In the genomic region with DNA sequence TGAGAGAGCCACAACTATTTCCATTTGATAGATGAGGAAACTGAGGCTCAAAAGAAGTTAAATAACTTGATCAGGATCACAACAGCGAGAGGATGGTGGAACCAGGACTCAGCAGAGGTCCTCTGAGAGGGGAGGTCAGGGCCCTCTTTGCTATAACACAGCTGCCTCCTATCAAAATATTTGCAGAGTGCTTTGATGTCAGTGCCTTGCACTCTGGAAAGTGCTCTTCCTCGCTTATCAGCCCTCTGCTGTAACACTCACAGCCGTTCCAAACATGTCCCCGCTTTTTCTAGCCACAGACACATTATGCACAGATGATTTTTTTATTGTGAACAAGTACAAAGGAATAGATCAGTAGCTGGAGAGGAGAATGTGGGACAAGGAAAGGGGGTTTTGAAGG, we compare ENCODE assay signal across 16 cellular contexts.
DNase-seq lines count a peak whose midpoint lies in the region; ATAC-seq, FAIRE-seq and TF ChIP-seq lines count a peak whose summit lies in the region.
"Had no signal": no experiment of that assay in that cellular context is flagged by ENCODE, and none has a peak within 500 bp of the region (broad histone marks: within the 10 kb centered on the region; RNA-seq: fewer than 3 reads in every experiment).

No MANE protein-coding gene starts in this region.

- DNase-seq in NCI-H748 (lab: John Stamatoyannopoulos, UW; ENCODE audit: unreplicated experiment) (peak; percentile 12), NCI-H748 treated with DMSO at 0.1 percent for 48 hours (lab: John Stamatoyannopoulos, UW) (no peak), Panc1 (ENCODE audit: low read depth, low spot score) (no peak), HepG2 (ENCODE audit: low spot score) (peak; percentile 53), prostate gland (ENCODE audit: low spot score) (no peak), ascending aorta (ENCODE audit: low spot score in 2 of 2) (no peak)
- DNase-seq in activated CD8-positive, alpha-beta memory T cell treated with anti-CD3 and anti-CD28 coated beads, Interleukin-2, amount 50 U/mL, for 48 hours: no peak
- DNase-seq: CD8-positive, alpha-beta T cell; COR-L47; GOT3; HFFc6 had no signal

- TF ChIP-seq CTCF in Panc1 (IDR thresholded peaks at IDR 0.05): no peak
- no peak for TF ChIP-seq CTCF in HepG2 (CRISPR knock-in tag; IDR thresholded peaks at IDR 0.05)
- no peak for TF ChIP-seq CTCF in prostate gland (IDR thresholded peaks at IDR 0.05)
- no peak for TF ChIP-seq CTCF in ascending aorta (IDR thresholded peaks at IDR 0.05)

- 4% methylated on average over 4 of the region's 4 CpGs for WGBS in HepG2 (ENCODE audit: low lambda C conversion rate)
- 77% methylated on average over 4 of the region's 4 CpGs for WGBS in prostate gland

- H3K27ac ChIP-seq in Panc1 (ENCODE audit: low read length): peak overlapping the region; percentile 66; the same call in 1 of the 2 replicates
- H3K27ac ChIP-seq in HepG2 (ENCODE audit: extremely low read length, insufficient read depth, low read length): peak overlapping the region; percentile 75
- no peak overlapping the region for H3K27ac ChIP-seq in prostate gland
- H3K27ac ChIP-seq in ascending aorta: peak overlapping the region in 1 of 2 donors; percentile 17
- H3K27ac ChIP-seq: 22Rv1, HL-60 had no signal

- H2AFZ ChIP-seq in HepG2 (ENCODE audit: low read length): no peak overlapping the region

- TF ChIP-seq EP300 in HepG2 (IDR thresholded peaks at IDR 0.05; ENCODE audit: low read depth in 2 of 2, low read length in 2 of 2) (peak in 1 of 2 experiments; percentile 59; a peak in 1 of 4 replicates), HepG2 (CRISPR knock-in tag; IDR thresholded peaks at IDR 0.05; ENCODE audit: borderline replicate concordance) (no peak)

- H3K4me3 ChIP-seq in Panc1 (ENCODE audit: low read depth in 2 of 2, low read length in 2 of 2) (no peak overlapping the region), HepG2 (replicated peaks in 1 of 3; ENCODE audit: insufficient read depth in 1 of 3, low read depth in 2 of 3, low read length in 3 of 3) (peak overlapping the region in 1 of 3 experiments; percentile 25; a peak in 1 of 6 replicates), prostate gland (no peak overlapping the region), ascending aorta (no peak overlapping the region)
- H3K4me3 ChIP-seq: HAP-1, K562 had no signal

- CTCF ChIA-PET in Panc1 (lab: Charles Lee): no interaction called here
- CTCF ChIA-PET in HepG2 (lab: Yijun Ruan, JAX; ENCODE audit: low intra/inter-chr PET ratio, low total read pairs): no interaction called here

- TF ChIP-seq RAD21 in HepG2 (CRISPR knock-in tag; IDR thresholded peaks at IDR 0.05): no peak

- peak overlapping the region; percentile 85 for H3K4me2 ChIP-seq in HepG2 (ENCODE audit: low read depth, low read length)

- H3K9me3 ChIP-seq in Panc1 (ENCODE audit: control insufficient read depth, insufficient read depth, low read depth, low read length) (no peaks in the 10 kb centered on the region), HepG2 (ENCODE audit: low read length) (no peaks in the 10 kb centered on the region), prostate gland (no peaks in the 10 kb centered on the region), ascending aorta (no peaks in the 10 kb centered on the region)
- H3K9me3 ChIP-seq: HAP-1 had no signal

- TF ChIP-seq POLR2A in HepG2 (IDR thresholded peaks at IDR 0.05; ENCODE audit: insufficient read depth in 1 of 2, low read depth in 2 of 2, low read length in 2 of 2): no peak
- TF ChIP-seq POLR2A in prostate gland (IDR thresholded peaks at IDR 0.05): no peak

- peaks cover 8% of the 10 kb centered on the region for H3K4me1 ChIP-seq in Panc1 (ENCODE audit: control insufficient read depth, insufficient read depth, low read length)
- H3K4me1 ChIP-seq in HepG2 (ENCODE audit: insufficient read depth, low read length): peaks cover 71% of the 10 kb centered on the region
- H3K4me1 ChIP-seq in prostate gland (replicated peaks): no peaks in the 10 kb centered on the region
- peaks cover 0 to 15% of the 10 kb centered on the region in 2 donors for H3K4me1 ChIP-seq in ascending aorta
- H3K4me1 ChIP-seq: HAP-1 had no signal

- in situ Hi-C loops in Panc1 (cut with HindIII; ENCODE audit: low pct_unique_long_range_greater_than_20kb, low sequenced_read_pairs): no loop called here
- in situ Hi-C loops in HepG2 (cut with HindIII; ENCODE audit: extremely low pct_ligation_motif_present, low pct_unique_long_range_greater_than_20kb): no loop called here

- H3K27me3 ChIP-seq in Panc1 (ENCODE audit: control insufficient read depth, insufficient read depth, low read length): no peaks in the 10 kb centered on the region
- no peaks in the 10 kb centered on the region for H3K27me3 ChIP-seq in HepG2 (ENCODE audit: control insufficient read depth in 1 of 2, insufficient read depth in 2 of 2, low read length in 2 of 2)
- no peaks in the 10 kb centered on the region for H3K27me3 ChIP-seq in prostate gland (replicated peaks; ENCODE audit: insufficient read depth)
- H3K27me3 ChIP-seq in ascending aorta: no peaks in the 10 kb centered on the region

- peak; percentile 66 for FAIRE-seq in HepG2 (lab: Jason Lieb, UNC)
- FAIRE-seq: K562 had no signal

- intact Hi-C loops in Panc1 (cut with micrococcal nuclease; ENCODE audit: unreplicated experiment) (no loop called here), HepG2 (cut with micrococcal nuclease; ENCODE audit: unreplicated experiment) (no loop called here), prostate gland (cut with DNase I) (no loop called here), ascending aorta (cut with DNase I) (no loop called here)

- no peaks in the 10 kb centered on the region for H3K79me2 ChIP-seq in HepG2 (ENCODE audit: insufficient read depth, low read length)

- no peak for ATAC-seq in Panc1
- ATAC-seq in HepG2: peak; percentile 56
- ATAC-seq in GM21576 (IDR thresholded peaks at IDR 0.05; ENCODE audit: unreplicated experiment): no peak
- ATAC-seq: CD8-positive, alpha-beta T cell; K562 had no signal

- peak overlapping the region; percentile 23; the same call in 1 of the 2 replicates for H3K9ac ChIP-seq in HepG2 (ENCODE audit: insufficient read depth, low read depth, low read length)

- no peaks in the 10 kb centered on the region for H4K20me1 ChIP-seq in HepG2 (ENCODE audit: insufficient read depth, low read length)

- POLR2A ChIA-PET in Panc1 (lab: Charles Lee): no interaction called here
- POLR2A ChIA-PET in HepG2 (lab: Yijun Ruan, JAX): no interaction called here

- H3K36me3 ChIP-seq in Panc1 (ENCODE audit: control insufficient read depth, insufficient read depth, low read length): no peaks in the 10 kb centered on the region
- no peaks in the 10 kb centered on the region for H3K36me3 ChIP-seq in HepG2 (replicated peaks in 1 of 2; ENCODE audit: control insufficient read depth in 1 of 2, insufficient read depth in 2 of 2, low read length in 2 of 2)
- H3K36me3 ChIP-seq in prostate gland: no peaks in the 10 kb centered on the region
- H3K36me3 ChIP-seq in ascending aorta: no peaks in the 10 kb centered on the region
- H3K36me3 ChIP-seq: HAP-1 had no signal

- BruUV-seq in Panc1 (replicated peaks; lab: Mats Ljungman, UMichigan): no TSS peak
- BruUV-seq in HepG2 (replicated peaks; lab: Mats Ljungman, UMichigan): no TSS peak

TF ChIP-seq in HepG2, 621 proteins besides CTCF, POLR2A, EP300 and RAD21 (continues in another document):
- TF ChIP-seq MTA3 (CRISPR knock-in tag; IDR thresholded peaks at IDR 0.05) (no peak), FOXO1 (CRISPR knock-in tag; IDR thresholded peaks at IDR 0.05) (peak; percentile 68; the same call in 1 of the 2 replicates), ZC3H13 (CRISPR knock-in tag; IDR thresholded peaks at IDR 0.05) (no peak), CREB1 (IDR thresholded peaks at IDR 0.05) (no peak), CREB1 (CRISPR knock-in tag; IDR thresholded peaks at IDR 0.05) (no peak), ZNF770 (CRISPR knock-in tag; IDR thresholded peaks at IDR 0.05) (peak; percentile 97), SRSF4 (IDR thresholded peaks at IDR 0.05; ENCODE audit: low read depth, low read length, poor library complexity, severe bottlenecking) (no peak), ZMYM4 (CRISPR knock-in tag; IDR thresholded peaks at IDR 0.05) (peak; percentile 55), ZMYM3 (CRISPR knock-in tag; IDR thresholded peaks at IDR 0.05) (peak; percentile 80), RARG (CRISPR knock-in tag; IDR thresholded peaks at IDR 0.05; ENCODE audit: low read depth) (no peak), NR2F6 (IDR thresholded peaks at IDR 0.05) (peak; percentile 76), NR2F6 (CRISPR knock-in tag; IDR thresholded peaks at IDR 0.05) (peak; percentile 81), KLF16 (CRISPR knock-in tag; IDR thresholded peaks at IDR 0.05) (no peak)
- TF ChIP-seq, protein P1, sequence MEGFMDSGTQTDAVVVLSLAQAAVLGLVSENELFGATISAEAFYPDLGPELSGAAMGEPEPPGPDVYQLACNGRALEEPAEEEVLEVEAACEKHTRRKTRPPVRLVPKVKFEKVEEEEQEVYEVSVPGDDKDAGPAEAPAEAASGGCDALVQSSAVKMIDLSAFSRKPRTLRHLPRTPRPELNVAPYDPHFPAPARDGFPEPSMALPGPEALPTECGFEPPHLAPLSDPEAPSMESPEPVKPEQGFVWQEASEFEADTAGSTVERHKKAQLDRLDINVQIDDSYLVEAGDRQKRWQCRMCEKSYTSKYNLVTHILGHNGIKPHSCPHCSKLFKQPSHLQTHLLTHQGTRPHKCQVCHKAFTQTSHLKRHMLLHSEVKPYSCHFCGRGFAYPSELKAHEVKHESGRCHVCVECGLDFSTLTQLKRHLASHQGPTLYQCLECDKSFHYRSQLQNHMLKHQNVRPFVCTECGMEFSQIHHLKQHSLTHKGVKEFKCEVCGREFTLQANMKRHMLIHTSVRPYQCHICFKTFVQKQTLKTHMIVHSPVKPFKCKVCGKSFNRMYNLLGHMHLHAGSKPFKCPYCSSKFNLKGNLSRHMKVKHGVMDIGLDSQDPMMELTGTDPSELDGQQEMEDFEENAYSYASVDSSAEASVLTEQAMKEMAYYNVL (CRISPR knock-in tag; IDR thresholded peaks at IDR 0.05; ENCODE audit: borderline replicate concordance): peak; percentile 74; the same call in 1 of the 2 replicates

Comparison
In these comparisons a context has a peak if more than half of its experiments do, and no peak if none do; other contexts are left out.
1. DNase-seq: peak in NCI-H748 (single experiment) and HepG2 (single experiment); none in NCI-H748 treated with DMSO at 0.1 percent for 48 hours (single experiment), Panc1 (single experiment), prostate gland (single experiment), activated CD8-positive, alpha-beta memory T cell treated with anti-CD3 and anti-CD28 coated beads, Interleukin-2, amount 50 U/mL, for 48 hours (single experiment) and ascending aorta (0 of 2).
2. H3K27ac ChIP-seq: peak in Panc1 (single experiment) and HepG2 (single experiment); none in prostate gland (0 of 2).